In the genomic region with DNA sequence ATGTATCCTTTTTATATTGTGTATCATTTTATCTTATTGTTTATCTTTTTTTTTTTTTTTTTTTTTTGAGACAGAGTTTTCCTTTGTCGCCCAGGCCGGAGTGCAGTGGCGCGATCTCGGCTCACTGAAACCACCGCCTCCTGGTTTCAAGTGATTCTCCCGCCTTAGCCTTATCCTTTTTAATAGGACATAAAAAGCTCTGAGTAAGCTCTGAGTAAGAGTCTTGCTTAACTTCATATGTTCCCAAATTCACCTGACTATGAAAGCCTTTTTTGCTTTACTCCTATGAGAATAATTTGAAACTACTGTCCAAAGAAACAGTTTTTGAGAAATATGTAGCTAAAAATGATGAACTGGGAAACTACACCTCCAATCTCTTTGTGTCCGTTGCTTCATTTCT, we compare ENCODE assay signal across 27 cellular contexts.
"Had no signal": no experiment of that assay in that cellular context is flagged by ENCODE, and none has a peak within 500 bp of the region (broad histone marks: within the 10 kb centered on the region; RNA-seq: fewer than 3 reads in every experiment).

No MANE protein-coding gene starts in this region.

- H3K27ac ChIP-seq: body of pancreas, coronary artery, dorsolateral prefrontal cortex, esophagus muscularis mucosa, neutrophil, sigmoid colon, suprapubic skin, tibial artery, upper lobe of right lung, WERI-Rb-1 had no signal

- H3K36me3 ChIP-seq: esophagus muscularis mucosa, neutrophil, sigmoid colon, suprapubic skin, tibial artery, upper lobe of right lung, WERI-Rb-1 had no signal

- H3K9me3 ChIP-seq: body of pancreas, esophagus muscularis mucosa, neutrophil, sigmoid colon, suprapubic skin, tibial artery, upper lobe of right lung had no signal

- H3K27me3 ChIP-seq: body of pancreas, esophagus muscularis mucosa, neutrophil, sigmoid colon, suprapubic skin, tibial artery, upper lobe of right lung had no signal

- H3K4me3 ChIP-seq: body of pancreas, coronary artery, dorsolateral prefrontal cortex, esophagus muscularis mucosa, sigmoid colon, suprapubic skin, tibial artery, upper lobe of right lung had no signal

- DNase-seq: activated CD4-positive, alpha-beta T cell treated with anti-CD3 and anti-CD28 coated beads for 48 hours; activated CD4-positive, alpha-beta T cell treated with anti-CD3 and anti-CD28 coated beads, Interleukin-2, amount 50 U/mL, for 48 hours; activated CD8-positive, alpha-beta memory T cell treated with anti-CD3 and anti-CD28 coated beads for 24 hours; activated effector memory CD4-positive, alpha-beta T cell treated with Interleukin-2 at 50 U/mL for 16 hours; activated naive CD4-positive, alpha-beta T cell treated with Interleukin-2 at 50 U/mL for 16 hours; aorta; body of pancreas; dorsolateral prefrontal cortex; effector memory CD4-positive, alpha-beta T cell; glutamatergic neuron; islet precursor cell; left cardiac atrium; left ventricle myocardium superior; nephron progenitor cell; sigmoid colon; stimulated activated CD4-positive, alpha-beta T cell treated with anti-CD3 and anti-CD28 coated beads, Interleukin-15, amount 100 ng/mL, for 24 hours; stimulated activated naive CD4-positive, alpha-beta T cell; T-helper 17 cell; T1000; tibial artery; upper lobe of right lung; WERI-Rb-1 had no signal

- H3K4me1 ChIP-seq: body of pancreas, esophagus muscularis mucosa, sigmoid colon, suprapubic skin, tibial artery, upper lobe of right lung had no signal

- FAIRE-seq: frontal cortex had no signal
